12 cellular contexts compared by ENCODE assay signal in genomic region chr22:48637231-48637630, GRCh38.
DNase-seq lines count a peak whose midpoint lies in the region.
"Had no signal": no experiment of that assay in that cellular context is flagged by ENCODE, and none has a peak within 500 bp of the region (broad histone marks: within the 10 kb centered on the region; RNA-seq: fewer than 3 reads in every experiment).

No MANE protein-coding gene starts in this region.

- H3K4me1 ChIP-seq in BLaER1: peaks cover 99% of the 10 kb centered on the region
- H3K4me1 ChIP-seq in neuronal stem cell (ENCODE audit: control insufficient read depth in 2 of 2, insufficient read depth in 1 of 2, low read depth in 1 of 2, low read length in 2 of 2): peaks cover 0 to 21% of the 10 kb centered on the region in 2 donors
- H3K4me1 ChIP-seq: Caco-2 had no signal

- H3K4me2 ChIP-seq in BLaER1: peak overlapping the region; percentile 96
- H3K4me2 ChIP-seq in neuronal stem cell (ENCODE audit: insufficient read depth, low read length, poor library complexity, severe bottlenecking): no peak overlapping the region

- H3K9ac ChIP-seq in BLaER1 (peak overlapping the region; percentile 75), neuronal stem cell (ENCODE audit: low read depth, low read length, poor library complexity) (no peak overlapping the region)
- H3K9ac ChIP-seq: GM23248 had no signal

- peak overlapping the region; percentile 61 for H3K23ac ChIP-seq in neuronal stem cell (ENCODE audit: low read depth, low read length, poor library complexity)

- H3K4me3 ChIP-seq in BLaER1 (no peak overlapping the region), neuronal stem cell (ENCODE audit: low read length in 2 of 2) (no peak overlapping the region)
- H3K4me3 ChIP-seq: GM23248 had no signal

- no peak overlapping the region for H2BK5ac ChIP-seq in neuronal stem cell (ENCODE audit: low read length)

- H3K9me3 ChIP-seq in BLaER1: no peaks in the 10 kb centered on the region
- H3K9me3 ChIP-seq in neuronal stem cell (replicated peaks in 1 of 2; ENCODE audit: control insufficient read depth in 2 of 2, insufficient read depth in 1 of 2, low read depth in 1 of 2, low read length in 2 of 2): no peaks in the 10 kb centered on the region
- H3K9me3 ChIP-seq: Caco-2 had no signal

- H3K14ac ChIP-seq in neuronal stem cell (ENCODE audit: low read length): peak overlapping the region; percentile 64

- H3K36me3 ChIP-seq in BLaER1: no peaks in the 10 kb centered on the region
- no peaks in the 10 kb centered on the region for H3K36me3 ChIP-seq in neuronal stem cell (replicated peaks in 1 of 2; ENCODE audit: control insufficient read depth in 2 of 2, insufficient read depth in 2 of 2, low read length in 2 of 2)

- H2AFZ ChIP-seq in neuronal stem cell (ENCODE audit: low read length): no peak overlapping the region
- H2AFZ ChIP-seq: GM23248 had no signal

- H3K27me3 ChIP-seq in BLaER1 (no peaks in the 10 kb centered on the region), neuronal stem cell (ENCODE audit: control insufficient read depth in 3 of 3, insufficient read depth in 3 of 3, low read depth in 1 of 3, low read length in 3 of 3) (no peaks in the 10 kb centered on the region)

- H4K8ac ChIP-seq in neuronal stem cell (ENCODE audit: low read depth, low read length): no peak overlapping the region

- WGBS in neuronal stem cell (ENCODE audit: extremely low coverage in 2 of 2, insufficient read length in 2 of 2, insufficient replicate concordance in 1 of 2), 2 donors: no CpG with 5 or more reads among the region's 16 CpGs

- H2AK5ac ChIP-seq in neuronal stem cell (ENCODE audit: low read depth, low read length): peak overlapping the region; percentile 56

- no peak overlapping the region for H3K4ac ChIP-seq in neuronal stem cell (ENCODE audit: low read length)

- H3K27ac ChIP-seq in BLaER1 (peak overlapping the region; percentile 94), neuronal stem cell (replicated peaks; ENCODE audit: low read length) (no peak overlapping the region)
- H3K27ac ChIP-seq: GM23248 had no signal

- H2BK15ac ChIP-seq in neuronal stem cell (ENCODE audit: low read length): peak overlapping the region; percentile 90

- H2BK120ac ChIP-seq in neuronal stem cell (ENCODE audit: low read depth, low read length): no peak overlapping the region

- H4K20me1 ChIP-seq in BLaER1: no peaks in the 10 kb centered on the region

- peak overlapping the region; percentile 54 for H3K18ac ChIP-seq in neuronal stem cell (ENCODE audit: low read length)

- peaks cover 23% of the 10 kb centered on the region for H3K79me1 ChIP-seq in neuronal stem cell (ENCODE audit: low read depth, low read length)

- H4K91ac ChIP-seq in neuronal stem cell (ENCODE audit: low read depth, low read length, poor library complexity): no peak overlapping the region

- peak overlapping the region; percentile 46 for H2BK12ac ChIP-seq in neuronal stem cell (ENCODE audit: low read length)

- DNase-seq in COLO668 (lab: John Stamatoyannopoulos, UW; ENCODE audit: unreplicated experiment) (peak; percentile 54), RPMI8226 (peak; percentile 91), neuronal stem cell (ENCODE audit: low spot score) (no peak), DMS114 treated with DMSO at 0.1 percent for 48 hours (lab: John Stamatoyannopoulos, UW; ENCODE audit: unreplicated experiment) (no peak), NCI-H1048 (lab: John Stamatoyannopoulos, UW) (no peak), NCI-H526 treated with DMSO at 0.1 percent for 48 hours (lab: John Stamatoyannopoulos, UW) (no peak)
- DNase-seq: Caco-2, DMS53, GF-D8, GM23248, H9 had no signal

Comparison
In these comparisons a context has a peak if more than half of its experiments do, and no peak if none do; other contexts are left out.
1. DNase-seq: peak in COLO668 (single experiment) and RPMI8226 (single experiment); none in neuronal stem cell (single experiment), DMS114 treated with DMSO at 0.1 percent for 48 hours (single experiment), NCI-H1048 (single experiment) and NCI-H526 treated with DMSO at 0.1 percent for 48 hours (single experiment).